ENCODE assay signal across 8 cellular contexts in genomic region chr7:130913721-130914588, GRCh38.
A peak's percentile ranks its signal among the peaks of the same experiment; 100 is the strongest.
DNase-seq lines count a peak whose midpoint lies in the region; ATAC-seq and TF ChIP-seq lines count a peak whose summit lies in the region.

No MANE protein-coding gene starts in this region.

- H3K36me3 Mint-ChIP-seq in activated naive CD8-positive, alpha-beta T cell treated with anti-CD3 and anti-CD28 coated beads, Interleukin-2, amount 50 U/mL, for 24 hours (ENCODE audit: low read depth): peaks cover 82% of the 10 kb centered on the region

- intact Hi-C loops in right cardiac atrium (cut with DNase I): no loop called here
- intact Hi-C loops in Right ventricle myocardium superior (cut with DNase I): no loop called here
- intact Hi-C loops in vagina (cut with DNase I): no loop called here

- H3K4me3 Mint-ChIP-seq in activated naive CD8-positive, alpha-beta T cell treated with anti-CD3 and anti-CD28 coated beads, Interleukin-2, amount 50 U/mL, for 24 hours: peak overlapping the region; percentile 82

- H3K36me3 ChIP-seq in lung (ENCODE audit: control insufficient read depth in 2 of 2, insufficient read depth in 2 of 2, low read length in 2 of 2) (peaks cover 0 to 2% of the 10 kb centered on the region in 2 donors), vagina (no peaks in the 10 kb centered on the region)

- H3K27me3 ChIP-seq in right cardiac atrium (ENCODE audit: control insufficient read depth, insufficient read depth): no peaks in the 10 kb centered on the region
- H3K27me3 ChIP-seq in lung (ENCODE audit: control insufficient read depth, insufficient read depth): no peaks in the 10 kb centered on the region
- no peaks in the 10 kb centered on the region for H3K27me3 ChIP-seq in vagina

- TF ChIP-seq CTCF in lung (IDR thresholded peaks at IDR 0.05; ENCODE audit: control extremely low read depth, extremely low read depth) (no peak), vagina (IDR thresholded peaks at IDR 0.05) (no peak)

- H3K9me3 Mint-ChIP-seq in activated naive CD8-positive, alpha-beta T cell treated with anti-CD3 and anti-CD28 coated beads, Interleukin-2, amount 50 U/mL, for 24 hours: no peaks in the 10 kb centered on the region

- peak overlapping the region; percentile 88 for H3K27ac ChIP-seq in right cardiac atrium (ENCODE audit: low read length)
- peak overlapping the region; percentile 96 to 97 for H3K27ac ChIP-seq in lung (ENCODE audit: low read depth in 1 of 2, low read length in 1 of 2)
- peak overlapping the region; percentile 93 for H3K27ac ChIP-seq in vagina

- no peak for TF ChIP-seq POLR2A in vagina (IDR thresholded peaks at IDR 0.05)

- peak overlapping the region; percentile 70 for H3K4me3 ChIP-seq in right cardiac atrium (ENCODE audit: low read length)
- H3K4me3 ChIP-seq in lung: no peak overlapping the region
- H3K4me3 ChIP-seq in vagina: peak overlapping the region; percentile 39 to 44

- H3K9me3 ChIP-seq in right cardiac atrium (ENCODE audit: control insufficient read depth, low read length): no peaks in the 10 kb centered on the region
- H3K9me3 ChIP-seq in lung (ENCODE audit: control insufficient read depth in 2 of 2, insufficient read depth in 1 of 2, low read length in 1 of 2): no peaks in the 10 kb centered on the region
- H3K9me3 ChIP-seq in vagina: no peaks in the 10 kb centered on the region

- peaks cover 25% of the 10 kb centered on the region for H3K4me1 ChIP-seq in right cardiac atrium (ENCODE audit: control insufficient read depth, insufficient read depth, low read length)
- peaks cover 17 to 41% of the 10 kb centered on the region in 2 donors for H3K4me1 ChIP-seq in lung (ENCODE audit: control insufficient read depth in 2 of 2, insufficient read depth in 2 of 2, low read length in 2 of 2)
- H3K4me1 ChIP-seq in vagina: peaks cover 99% of the 10 kb centered on the region

- no peak for ATAC-seq in right cardiac atrium
- ATAC-seq in Right ventricle myocardium superior (ENCODE audit: poor library complexity): no peak
- no peak for ATAC-seq in activated naive CD8-positive, alpha-beta T cell treated with anti-CD3 and anti-CD28 coated beads, Interleukin-2, amount 50 U/mL, for 24 hours
- ATAC-seq in lung (ENCODE audit: insufficient read depth, low FRiP score): no peak
- ATAC-seq in GM18498 (IDR thresholded peaks at IDR 0.05; ENCODE audit: unreplicated experiment): no peak

- no peak for DNase-seq in right cardiac atrium
- no peak for DNase-seq in Right ventricle myocardium superior
- no peak for DNase-seq in activated naive CD8-positive, alpha-beta T cell treated with anti-CD3 and anti-CD28 coated beads, Interleukin-2, amount 50 U/mL, for 24 hours
- DNase-seq in lung (ENCODE audit: low spot score): no peak
- no peak for DNase-seq in vagina (ENCODE audit: extremely low spot score in 2 of 2)
- no peak for DNase-seq in NCI-H510A treated with DMSO at 0.1 percent for 48 hours (lab: John Stamatoyannopoulos, UW)
- no peak for DNase-seq in GF-D8 (lab: John Stamatoyannopoulos, UW)

- no peaks in the 10 kb centered on the region for H3K27me3 Mint-ChIP-seq in activated naive CD8-positive, alpha-beta T cell treated with anti-CD3 and anti-CD28 coated beads, Interleukin-2, amount 50 U/mL, for 24 hours

- H3K27ac Mint-ChIP-seq in activated naive CD8-positive, alpha-beta T cell treated with anti-CD3 and anti-CD28 coated beads, Interleukin-2, amount 50 U/mL, for 24 hours: peak overlapping the region; percentile 99

- 30% methylated on average over 11 of the region's 11 CpGs for WGBS in right cardiac atrium
- WGBS in lung, 2 donors: 25 to 27% methylated on average over 11 of the region's 11 CpGs

- H3K4me1 Mint-ChIP-seq in activated naive CD8-positive, alpha-beta T cell treated with anti-CD3 and anti-CD28 coated beads, Interleukin-2, amount 50 U/mL, for 24 hours: peaks cover 97% of the 10 kb centered on the region
